ENCODE assay signal across 15 cellular contexts in the genomic region with DNA sequence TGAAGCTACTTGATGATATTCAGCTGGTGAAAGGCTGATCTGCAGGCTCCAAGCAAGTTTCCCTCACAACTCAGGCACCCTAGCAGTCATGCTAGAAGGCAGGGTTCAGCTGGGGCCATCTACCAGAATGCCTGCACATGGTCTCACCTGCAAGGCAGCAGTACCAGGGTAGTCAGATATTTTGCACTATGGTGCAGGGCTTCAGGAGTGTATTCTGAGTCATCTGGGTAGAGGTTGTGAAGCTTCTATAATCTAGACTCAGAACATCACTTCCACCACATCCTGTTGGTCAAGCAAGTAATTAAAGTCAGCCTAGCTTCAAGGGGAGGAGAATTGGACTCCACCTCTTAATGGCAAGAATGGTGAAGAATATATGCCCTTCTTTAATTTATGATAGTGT.
DNase-seq lines count a peak whose midpoint lies in the region; ATAC-seq lines count a peak whose summit lies in the region.
"Had no signal": no experiment of that assay in that cellular context is flagged by ENCODE, and none has a peak within 500 bp of the region (broad histone marks: within the 10 kb centered on the region; RNA-seq: fewer than 3 reads in every experiment).

No MANE protein-coding gene starts in this region.

- no peaks in the 10 kb centered on the region for H3K36me3 ChIP-seq in HAP-1 (replicated peaks)
- H3K36me3 ChIP-seq: esophagus squamous epithelium, right lobe of liver had no signal

- no peaks in the 10 kb centered on the region for H3K4me1 ChIP-seq in HAP-1
- H3K4me1 ChIP-seq: esophagus squamous epithelium, right lobe of liver had no signal

- in situ Hi-C loops in HAP-1 (cut with MboI; ENCODE audit: low sequenced_read_pairs): no loop called here

- no peaks in the 10 kb centered on the region for H3K27me3 ChIP-seq in HAP-1 (ENCODE audit: low read depth)
- H3K27me3 ChIP-seq: esophagus squamous epithelium, right lobe of liver had no signal

- H3K9me3 ChIP-seq in HAP-1: no peaks in the 10 kb centered on the region
- H3K9me3 ChIP-seq: esophagus squamous epithelium, right lobe of liver had no signal

- no peak for DNase-seq in SW 1271 (lab: John Stamatoyannopoulos, UW)
- no peak for DNase-seq in C1 segment of cervical spinal cord (lab: John Stamatoyannopoulos, UW)
- DNase-seq in GDM1 (lab: John Stamatoyannopoulos, UW): no peak
- DNase-seq in HAP-1 (ENCODE audit: low spot score in 2 of 2): no peak
- DNase-seq: activated CD4-positive, alpha-beta memory T cell treated with anti-CD3 and anti-CD28 coated beads for 36 hours; activated naive CD4-positive, alpha-beta T cell treated with anti-CD3 and anti-CD28 coated beads for 36 hours; cerebellar nuclear complex; esophagus squamous epithelium; H7; Karpas-422; right lobe of liver had no signal

- H3K4me3 ChIP-seq in HAP-1: no peak overlapping the region
- H3K4me3 ChIP-seq: esophagus squamous epithelium, right lobe of liver had no signal

- ATAC-seq in GM18508 (IDR thresholded peaks at IDR 0.05; ENCODE audit: insufficient read depth, unreplicated experiment) (peak; percentile 96), GM19463 (IDR thresholded peaks at IDR 0.05; ENCODE audit: unreplicated experiment) (peak; percentile 97), HG02884 (IDR thresholded peaks at IDR 0.05; ENCODE audit: unreplicated experiment) (peak; percentile 90), HG03521 (IDR thresholded peaks at IDR 0.05; ENCODE audit: unreplicated experiment) (peak; percentile 99)
- ATAC-seq: right lobe of liver had no signal
